Comparison of ENCODE assay signal across 9 cellular contexts in genomic region chr17:29722411-29723198, GRCh38.
DNase-seq lines count a peak whose midpoint lies in the region; ATAC-seq, FAIRE-seq and TF ChIP-seq lines count a peak whose summit lies in the region.
"Had no signal": no experiment of that assay in that cellular context is flagged by ENCODE, and none has a peak within 500 bp of the region (broad histone marks: within the 10 kb centered on the region; RNA-seq: fewer than 3 reads in every experiment).

No MANE protein-coding gene starts in this region.

- H2BK5ac ChIP-seq in neuronal stem cell (ENCODE audit: low read length) = no peak overlapping the region

- peaks cover 13% of the 10 kb centered on the region for H3K79me2 ChIP-seq in endothelial cell of umbilical vein (ENCODE audit: control insufficient read depth, insufficient read depth, low read length)

- no TSS peak for BruUV-seq in endothelial cell of umbilical vein (replicated peaks; lab: Mats Ljungman, UMichigan)

- no peak overlapping the region for H4K8ac ChIP-seq in neuronal stem cell (ENCODE audit: low read depth, low read length)

- H3K79me1 ChIP-seq in neuronal stem cell (ENCODE audit: low read depth, low read length) = no peaks in the 10 kb centered on the region

- H3K14ac ChIP-seq in neuronal stem cell (ENCODE audit: low read length) = no peak overlapping the region

- peak overlapping the region; percentile 32 for H3K4me3 ChIP-seq in CD8-positive, alpha-beta memory T cell (ENCODE audit: low read length)
- no peak overlapping the region for H3K4me3 ChIP-seq in endothelial cell of umbilical vein (replicated peaks in 1 of 3; ENCODE audit: insufficient read depth in 1 of 3, low read depth in 1 of 3, low read length in 3 of 3)
- H3K4me3 ChIP-seq in HAP-1 = no peak overlapping the region
- no peak overlapping the region for H3K4me3 ChIP-seq in neuronal stem cell (ENCODE audit: low read length in 2 of 2)

- FAIRE-seq in endothelial cell of umbilical vein (lab: Jason Lieb, UNC) = no peak

- intact Hi-C loops in endothelial cell of umbilical vein (cut with micrococcal nuclease) = no loop called here

- in situ Hi-C loops in HAP-1 (cut with MboI; ENCODE audit: low sequenced_read_pairs) = no loop called here

- H3K9me3 ChIP-seq in CD8-positive, alpha-beta memory T cell (ENCODE audit: low read length) = no peaks in the 10 kb centered on the region
- H3K9me3 ChIP-seq in endothelial cell of umbilical vein (replicated peaks; ENCODE audit: control insufficient read depth, insufficient read depth, low read length) = no peaks in the 10 kb centered on the region
- no peaks in the 10 kb centered on the region for H3K9me3 ChIP-seq in HAP-1
- H3K9me3 ChIP-seq in neuronal stem cell (replicated peaks in 1 of 2; ENCODE audit: control insufficient read depth in 2 of 2, insufficient read depth in 1 of 2, low read depth in 1 of 2, low read length in 2 of 2) = no peaks in the 10 kb centered on the region

- peak overlapping the region; percentile 53 to 79 (median 70) for H3K4me3 Mint-ChIP-seq in CD8-positive, alpha-beta memory T cell
- H3K4me3 Mint-ChIP-seq in T-helper 2 cell treated with Interferon-gamma antibody and Interleukin-4, amounts not matched to agents 5 μg/mL and 100 μg/mL, for 36 hours = peak overlapping the region; percentile 62
- peak overlapping the region; percentile 8 to 60 (median 24) for H3K4me3 Mint-ChIP-seq in nephron
- H3K4me3 Mint-ChIP-seq: neural crest cell had no signal

- no peak for TF ChIP-seq POLR2A in endothelial cell of umbilical vein (IDR thresholded peaks at IDR 0.05; ENCODE audit: low read depth, low read length)

- no peaks in the 10 kb centered on the region for H4K20me1 ChIP-seq in endothelial cell of umbilical vein (replicated peaks; ENCODE audit: control insufficient read depth, extremely low read depth, insufficient read depth, low read length)

- H3K36me3 ChIP-seq in CD8-positive, alpha-beta memory T cell (ENCODE audit: insufficient read depth, low read length) = no peaks in the 10 kb centered on the region
- no peaks in the 10 kb centered on the region for H3K36me3 ChIP-seq in endothelial cell of umbilical vein (ENCODE audit: control insufficient read depth in 2 of 2, extremely low read depth in 1 of 2, insufficient read depth in 2 of 2, low read length in 2 of 2)
- no peaks in the 10 kb centered on the region for H3K36me3 ChIP-seq in HAP-1 (replicated peaks)
- no peaks in the 10 kb centered on the region for H3K36me3 ChIP-seq in neuronal stem cell (replicated peaks in 1 of 2; ENCODE audit: control insufficient read depth in 2 of 2, insufficient read depth in 2 of 2, low read length in 2 of 2)

- no peaks in the 10 kb centered on the region for H3K27me3 Mint-ChIP-seq in CD8-positive, alpha-beta memory T cell
- no peaks in the 10 kb centered on the region for H3K27me3 Mint-ChIP-seq in T-helper 2 cell treated with Interferon-gamma antibody and Interleukin-4, amounts not matched to agents 5 μg/mL and 100 μg/mL, for 36 hours (ENCODE audit: low read depth)
- no peaks in the 10 kb centered on the region for H3K27me3 Mint-ChIP-seq in nephron (ENCODE audit: low read depth)

- CTCF ChIA-PET in CD8-positive, alpha-beta memory T cell (lab: Charles Lee) = interaction anchor here (1.1 to 5.0 kb wide), 11 partner anchors 12 to 209 kb away, joined by 3 to 26 read pairs (median 4); no protein-coding TSS in a partner anchor
- CTCF ChIA-PET in endothelial cell of umbilical vein (lab: Charles Lee) = interaction anchor here (1.0 to 2.1 kb wide), 5 partner anchors 10 to 83 kb away, joined by 4 to 10 read pairs (median 4); no protein-coding TSS in a partner anchor

- H3K9ac ChIP-seq in endothelial cell of umbilical vein (replicated peaks; ENCODE audit: extremely low read depth, insufficient read depth, low read length) = no peak overlapping the region
- H3K9ac ChIP-seq in neuronal stem cell (ENCODE audit: low read depth, low read length, poor library complexity) = no peak overlapping the region

- no peak overlapping the region for H2BK120ac ChIP-seq in neuronal stem cell (ENCODE audit: low read depth, low read length)

- H2BK15ac ChIP-seq in neuronal stem cell (ENCODE audit: low read length) = no peak overlapping the region

- H4K91ac ChIP-seq in neuronal stem cell (ENCODE audit: low read depth, low read length, poor library complexity) = no peak overlapping the region

- no peak overlapping the region for H3K18ac ChIP-seq in neuronal stem cell (ENCODE audit: low read length)

- H3K4me2 ChIP-seq in endothelial cell of umbilical vein (ENCODE audit: insufficient read depth, low read length) = peak overlapping the region; percentile 2
- no peak overlapping the region for H3K4me2 ChIP-seq in neuronal stem cell (ENCODE audit: insufficient read depth, low read length, poor library complexity, severe bottlenecking)

- H3K27ac ChIP-seq in CD8-positive, alpha-beta memory T cell (ENCODE audit: low read depth, low read length) = peak overlapping the region; percentile 49
- H3K27ac ChIP-seq in endothelial cell of umbilical vein (ENCODE audit: insufficient read depth, low read depth, low read length) (peak overlapping the region; percentile 32), neuronal stem cell (replicated peaks; ENCODE audit: low read length) (no peak overlapping the region)

- no peak overlapping the region for H2AK5ac ChIP-seq in neuronal stem cell (ENCODE audit: low read depth, low read length)

- H3K4ac ChIP-seq in neuronal stem cell (ENCODE audit: low read length) = no peak overlapping the region

- no peaks in the 10 kb centered on the region for H3K9me3 Mint-ChIP-seq in CD8-positive, alpha-beta memory T cell
- no peaks in the 10 kb centered on the region for H3K9me3 Mint-ChIP-seq in T-helper 2 cell treated with Interferon-gamma antibody and Interleukin-4, amounts not matched to agents 5 μg/mL and 100 μg/mL, for 36 hours
- peaks cover 1% of the 10 kb centered on the region for H3K9me3 Mint-ChIP-seq in nephron

- WGBS in neuronal stem cell (ENCODE audit: extremely low coverage in 2 of 2, insufficient read length in 2 of 2, insufficient replicate concordance in 1 of 2), 2 donors = no CpG with 5 or more reads among the region's 9 CpGs

- dilution Hi-C loops in endothelial cell of umbilical vein (cut with MboI; ENCODE audit: extremely low pct_ligation_motif_present, low sequenced_read_pairs) = no loop called here

- H2BK12ac ChIP-seq in neuronal stem cell (ENCODE audit: low read length) = no peak overlapping the region

- no peaks in the 10 kb centered on the region for H3K9me1 ChIP-seq in endothelial cell of umbilical vein (replicated peaks; ENCODE audit: control insufficient read depth, extremely low read depth, insufficient read depth, low read length)

- no peak overlapping the region for H3K23ac ChIP-seq in neuronal stem cell (ENCODE audit: low read depth, low read length, poor library complexity)

- H3K4me1 ChIP-seq in CD8-positive, alpha-beta memory T cell (ENCODE audit: insufficient read depth, low read length) = peaks cover 77% of the 10 kb centered on the region
- H3K4me1 ChIP-seq in endothelial cell of umbilical vein (ENCODE audit: control insufficient read depth, extremely low read depth, insufficient read depth, low read length) (peaks cover 35% of the 10 kb centered on the region), HAP-1 (peaks cover 34% of the 10 kb centered on the region), neuronal stem cell (ENCODE audit: control insufficient read depth in 2 of 2, insufficient read depth in 1 of 2, low read depth in 1 of 2, low read length in 2 of 2) (peaks cover 7 to 25% of the 10 kb centered on the region in 2 donors)

- H2AFZ ChIP-seq in endothelial cell of umbilical vein (ENCODE audit: low read depth, low read length) = no peak overlapping the region
- no peak overlapping the region for H2AFZ ChIP-seq in neuronal stem cell (ENCODE audit: low read length)

- ATAC-seq in GM19324 (IDR thresholded peaks at IDR 0.05; ENCODE audit: low FRiP score, unreplicated experiment) (peak; percentile 77), HG03378 (IDR thresholded peaks at IDR 0.05; ENCODE audit: unreplicated experiment) (peak; percentile 72)

- TF ChIP-seq CTCF in endothelial cell of umbilical vein (IDR thresholded peaks at IDR 0.05; ENCODE audit: extremely low read depth in 1 of 2, insufficient read depth in 1 of 2, low read depth in 1 of 2, low read length in 2 of 2) (no peak), nephron (IDR thresholded peaks at IDR 0.05; ENCODE audit: unreplicated experiment in 3 of 3) (no peak)

- DNase-seq in CD8-positive, alpha-beta memory T cell = peak; percentile 5 to 68 (median 53)
- DNase-seq in T-helper 2 cell treated with Interferon-gamma antibody and Interleukin-4, amounts not matched to agents 5 μg/mL and 100 μg/mL, for 36 hours (ENCODE audit: low spot score) = no peak
- DNase-seq in endothelial cell of umbilical vein (ENCODE audit: low read depth, low spot score) (peak; percentile 84), HAP-1 (ENCODE audit: low spot score in 2 of 2) (no peak), neuronal stem cell (ENCODE audit: low spot score) (no peak)

- peak overlapping the region; percentile 72 to 96 (median 88) for H3K27ac Mint-ChIP-seq in CD8-positive, alpha-beta memory T cell
- H3K27ac Mint-ChIP-seq in T-helper 2 cell treated with Interferon-gamma antibody and Interleukin-4, amounts not matched to agents 5 μg/mL and 100 μg/mL, for 36 hours = peak overlapping the region; percentile 78
- H3K27ac Mint-ChIP-seq in nephron = peak overlapping the region; percentile 70 to 89 (median 78)

- H3K4me1 Mint-ChIP-seq in CD8-positive, alpha-beta memory T cell = peaks cover 76 to 92% (median 91%) of the 10 kb centered on the region in 3 donors
- peaks cover 46% of the 10 kb centered on the region for H3K4me1 Mint-ChIP-seq in T-helper 2 cell treated with Interferon-gamma antibody and Interleukin-4, amounts not matched to agents 5 μg/mL and 100 μg/mL, for 36 hours (ENCODE audit: low read depth)
- peaks cover 58% of the 10 kb centered on the region for H3K4me1 Mint-ChIP-seq in nephron

- peaks cover 0 to 22% (median 7%) of the 10 kb centered on the region in 3 donors for H3K36me3 Mint-ChIP-seq in CD8-positive, alpha-beta memory T cell
- peaks cover 33% of the 10 kb centered on the region for H3K36me3 Mint-ChIP-seq in T-helper 2 cell treated with Interferon-gamma antibody and Interleukin-4, amounts not matched to agents 5 μg/mL and 100 μg/mL, for 36 hours (ENCODE audit: low read depth)
- peaks cover 2% of the 10 kb centered on the region for H3K36me3 Mint-ChIP-seq in nephron (ENCODE audit: low read depth)

- POLR2A ChIA-PET in CD8-positive, alpha-beta memory T cell (lab: Charles Lee) = interaction anchor here (0.7 to 2.3 kb wide), 6 partner anchors 9 to 429 kb away, joined by 3 to 14 read pairs (median 4); partner anchors contain the start of gene NUFIP2
- POLR2A ChIA-PET in endothelial cell of umbilical vein (lab: Charles Lee) = no interaction called here

- H3K27me3 ChIP-seq in CD8-positive, alpha-beta memory T cell (ENCODE audit: insufficient read depth, low read length, poor library complexity, severe bottlenecking) = no peaks in the 10 kb centered on the region
- H3K27me3 ChIP-seq in endothelial cell of umbilical vein (ENCODE audit: control insufficient read depth in 2 of 2, insufficient read depth in 2 of 2, low read length in 2 of 2) (no peaks in the 10 kb centered on the region), HAP-1 (ENCODE audit: low read depth) (no peaks in the 10 kb centered on the region), neuronal stem cell (ENCODE audit: control insufficient read depth in 3 of 3, insufficient read depth in 3 of 3, low read depth in 1 of 3, low read length in 3 of 3) (no peaks in the 10 kb centered on the region)

Comparison
In these comparisons a context has a peak if more than half of its experiments do, and no peak if none do; other contexts are left out.
1. DNase-seq: peak in CD8-positive, alpha-beta memory T cell (5 of 5) and endothelial cell of umbilical vein (single experiment); none in T-helper 2 cell treated with Interferon-gamma antibody and Interleukin-4, amounts not matched to agents 5 μg/mL and 100 μg/mL, for 36 hours (single experiment), HAP-1 (0 of 2) and neuronal stem cell (single experiment).
2. Peak in every context shown above with its lines, with median percentiles within 50 percentile points of each other: H3K27ac Mint-ChIP-seq and H3K4me3 Mint-ChIP-seq.